Comparison of ENCODE assay signal across 18 cellular contexts in the genomic region with DNA sequence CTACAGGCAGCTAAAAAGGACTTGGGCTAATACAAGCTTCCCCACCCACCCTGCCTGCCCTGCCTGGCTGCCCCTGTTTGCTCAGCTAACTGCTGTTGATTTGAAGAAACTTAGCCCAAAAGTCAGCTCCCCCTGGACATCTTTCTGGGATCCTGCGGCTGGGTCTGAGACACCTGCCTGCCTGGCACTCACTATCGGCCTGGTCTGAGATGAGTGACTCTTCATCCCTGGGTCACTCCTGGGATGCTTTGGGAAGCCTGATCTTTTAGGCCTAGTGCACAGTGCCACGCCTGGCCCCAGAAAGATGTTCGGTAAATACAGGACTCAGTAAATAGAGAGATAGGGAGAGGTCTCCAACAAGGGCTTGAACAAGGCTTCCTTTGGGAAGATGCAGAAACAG.
DNase-seq lines count a peak whose midpoint lies in the region; ATAC-seq and TF ChIP-seq lines count a peak whose summit lies in the region.
"Had no signal": no experiment of that assay in that cellular context is flagged by ENCODE, and none has a peak within 500 bp of the region (broad histone marks: within the 10 kb centered on the region; RNA-seq: fewer than 3 reads in every experiment).

No MANE protein-coding gene starts in this region.

- TF ChIP-seq CTCF in endodermal cell (conservative IDR thresholded peaks at IDR 0.05) (no peak), sigmoid colon (IDR thresholded peaks at IDR 0.05) (no peak), endothelial cell (IDR thresholded peaks at IDR 0.05; ENCODE audit: unreplicated experiment) (no peak)
- no peak for TF ChIP-seq CTCF in CD4-positive, alpha-beta T cell (IDR thresholded peaks at IDR 0.05)

- ATAC-seq in CD4-positive, alpha-beta T cell (ENCODE audit: poor library complexity) = no peak
- ATAC-seq: A549; CD8-positive, alpha-beta T cell had no signal

- intact Hi-C loops in sigmoid colon (cut with DNase I) = loop anchor here (10.0 kb wide), 1 partner anchor 975 kb away; the partner anchor contains the start of gene WDR25
- intact Hi-C loops in CD4-positive, alpha-beta T cell (cut with DNase I, micrococcal nuclease) = no loop called here

- DNase-seq in endodermal cell (peak; percentile 26), mesenteric fat pad (ENCODE audit: low spot score) (peak; percentile 39), sigmoid colon (no peak), ureter (ENCODE audit: low spot score) (peak; percentile 26), endothelial cell (ENCODE audit: low spot score) (no peak), MG63 (no peak)
- no peak for DNase-seq in CD4-positive, alpha-beta T cell
- DNase-seq: BE2C, COR-L47, DMS153, DND-41, GF-D8, HCEC 1CT, HFFc6, IMR-90 had no signal

- H3K4me3 Mint-ChIP-seq in endodermal cell = no peak overlapping the region
- H3K4me3 Mint-ChIP-seq in CD4-positive, alpha-beta T cell = no peak overlapping the region
- H3K4me3 Mint-ChIP-seq in endothelial cell (ENCODE audit: unreplicated experiment) = no peak overlapping the region
- H3K4me3 Mint-ChIP-seq: CD8-positive, alpha-beta T cell; HFFc6 had no signal

- H3K36me3 ChIP-seq in endodermal cell (ENCODE audit: control insufficient read depth, insufficient read depth, low read length) (no peaks in the 10 kb centered on the region), sigmoid colon (no peaks in the 10 kb centered on the region), MG63 (no peaks in the 10 kb centered on the region)
- H3K36me3 ChIP-seq: BE2C had no signal

- no peak overlapping the region for H3K27ac ChIP-seq in endodermal cell (ENCODE audit: low read depth, low read length)
- peak overlapping the region in 3 of 4 donors; percentile 71 to 74 (median 72) for H3K27ac ChIP-seq in sigmoid colon
- H3K27ac ChIP-seq in CD4-positive, alpha-beta T cell (ENCODE audit: low read depth, low read length) = no peak overlapping the region
- H3K27ac ChIP-seq: A549, C4-2B had no signal

- H3K4me1 Mint-ChIP-seq in endodermal cell = peaks cover 3% of the 10 kb centered on the region
- no peaks in the 10 kb centered on the region for H3K4me1 Mint-ChIP-seq in CD4-positive, alpha-beta T cell (ENCODE audit: low read depth)
- H3K4me1 Mint-ChIP-seq in endothelial cell (ENCODE audit: unreplicated experiment) = no peaks in the 10 kb centered on the region

- H3K36me3 Mint-ChIP-seq in endodermal cell (ENCODE audit: low read depth) = peaks cover 2% of the 10 kb centered on the region
- no peaks in the 10 kb centered on the region for H3K36me3 Mint-ChIP-seq in CD4-positive, alpha-beta T cell (ENCODE audit: low read depth)
- peaks cover 10% of the 10 kb centered on the region for H3K36me3 Mint-ChIP-seq in endothelial cell (ENCODE audit: low read depth, unreplicated experiment)
- H3K36me3 Mint-ChIP-seq: CD8-positive, alpha-beta T cell had no signal

- 91 to 97% methylated on average over 4 of the region's 4 CpGs for WGBS in endodermal cell (ENCODE audit: insufficient coverage in 1 of 2, insufficient read length in 1 of 2), 2 experiments
- 89 to 93% methylated on average over 4 of the region's 4 CpGs for WGBS in sigmoid colon, 2 donors

- no peaks in the 10 kb centered on the region for H3K27me3 ChIP-seq in endodermal cell (ENCODE audit: control insufficient read depth, insufficient read depth, low read length, poor library complexity, severe bottlenecking)
- H3K27me3 ChIP-seq in sigmoid colon = no peaks in the 10 kb centered on the region
- no peaks in the 10 kb centered on the region for H3K27me3 ChIP-seq in CD4-positive, alpha-beta T cell (ENCODE audit: control insufficient read depth, insufficient read depth, low read length)
- no peaks in the 10 kb centered on the region for H3K27me3 ChIP-seq in MG63
- H3K27me3 ChIP-seq: BE2C had no signal

- H3K4me1 ChIP-seq in endodermal cell (ENCODE audit: control insufficient read depth, insufficient read depth, low read length) = no peaks in the 10 kb centered on the region
- H3K4me1 ChIP-seq in sigmoid colon = peaks cover 0 to 33% (median 23%) of the 10 kb centered on the region in 4 donors
- H3K4me1 ChIP-seq: A549, BE2C had no signal

- H3K4me3 ChIP-seq in endodermal cell (ENCODE audit: low read length) = no peak overlapping the region
- no peak overlapping the region for H3K4me3 ChIP-seq in sigmoid colon
- H3K4me3 ChIP-seq in MG63 = no peak overlapping the region
- H3K4me3 ChIP-seq: A549 had no signal

- no peak for TF ChIP-seq POLR2A in sigmoid colon (IDR thresholded peaks at IDR 0.05)

- H3K27ac Mint-ChIP-seq in endodermal cell = no peak overlapping the region
- no peak overlapping the region for H3K27ac Mint-ChIP-seq in CD4-positive, alpha-beta T cell
- no peak overlapping the region for H3K27ac Mint-ChIP-seq in endothelial cell (ENCODE audit: unreplicated experiment)
- H3K27ac Mint-ChIP-seq: CD8-positive, alpha-beta T cell; HFFc6 had no signal

- TF ChIP-seq EP300 in sigmoid colon (IDR thresholded peaks at IDR 0.05) = no peak

- CTCF ChIA-PET in CD4-positive, alpha-beta T cell (lab: Charles Lee) = no interaction called here

- POLR2A ChIA-PET in CD4-positive, alpha-beta T cell (lab: Charles Lee) = no interaction called here

- H3K9me3 Mint-ChIP-seq in endodermal cell = peaks cover 18% of the 10 kb centered on the region
- peaks cover 7% of the 10 kb centered on the region for H3K9me3 Mint-ChIP-seq in CD4-positive, alpha-beta T cell
- no peaks in the 10 kb centered on the region for H3K9me3 Mint-ChIP-seq in endothelial cell (ENCODE audit: unreplicated experiment)

- peaks cover 6% of the 10 kb centered on the region for H3K27me3 Mint-ChIP-seq in endodermal cell (ENCODE audit: insufficient read depth)
- peaks cover 11% of the 10 kb centered on the region for H3K27me3 Mint-ChIP-seq in CD4-positive, alpha-beta T cell
- H3K27me3 Mint-ChIP-seq in endothelial cell (ENCODE audit: unreplicated experiment) = peaks cover 2% of the 10 kb centered on the region

- H3K9me3 ChIP-seq in endodermal cell (ENCODE audit: control insufficient read depth, low read length) = peaks cover 43% of the 10 kb centered on the region
- H3K9me3 ChIP-seq in sigmoid colon = peaks cover 0 to 4% (median 0%) of the 10 kb centered on the region in 4 donors
- H3K9me3 ChIP-seq in CD4-positive, alpha-beta T cell (ENCODE audit: control insufficient read depth, low read length) = peaks cover 10% of the 10 kb centered on the region
- H3K9me3 ChIP-seq in MG63 = no peaks in the 10 kb centered on the region

- H3K9ac ChIP-seq in endodermal cell (ENCODE audit: extremely low read depth, low read length, poor library complexity, severe bottlenecking) = no peak overlapping the region

Comparison
In these comparisons a context has a peak if more than half of its experiments do, and no peak if none do; other contexts are left out.
1. DNase-seq: peak in endodermal cell (single experiment), mesenteric fat pad (single experiment) and ureter (single experiment); none in sigmoid colon (single experiment), CD4-positive, alpha-beta T cell (0 of 10), endothelial cell (single experiment) and MG63 (single experiment).
2. H3K27ac ChIP-seq: peak in sigmoid colon (3 of 4); none in endodermal cell (single experiment) and CD4-positive, alpha-beta T cell (single experiment).